In the genomic region with DNA sequence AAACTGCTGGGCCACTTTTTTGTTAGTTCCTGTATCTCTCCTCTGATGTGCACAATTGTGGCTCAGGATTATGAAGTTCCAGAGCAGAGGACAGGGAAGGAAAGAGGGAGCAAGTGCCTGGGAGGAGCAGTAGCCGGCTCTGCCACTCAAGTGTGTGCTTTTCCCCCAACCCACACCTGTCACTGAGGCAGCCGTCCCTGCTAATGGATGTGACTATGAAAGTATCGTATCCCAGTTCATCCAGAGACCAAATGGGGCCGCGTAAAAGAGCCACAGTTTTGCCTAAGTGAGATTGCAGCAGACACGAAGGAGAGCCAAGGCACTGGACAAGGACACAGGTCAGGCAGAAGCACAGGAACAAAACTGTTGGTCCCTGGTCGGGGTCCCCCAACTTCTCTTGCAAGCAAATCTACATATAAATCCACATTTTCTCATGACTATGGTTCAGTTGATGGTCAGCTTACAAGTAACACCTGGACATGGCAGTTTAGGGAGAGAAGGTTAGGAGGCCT, we compare ENCODE assay signal across 15 cellular contexts.
"Had no signal": no experiment of that assay in that cellular context is flagged by ENCODE, and none has a peak within 500 bp of the region (broad histone marks: within the 10 kb centered on the region; RNA-seq: fewer than 3 reads in every experiment).

No MANE protein-coding gene starts in this region.

- H3K27ac Mint-ChIP-seq: stimulated activated memory B cell treated with anti-CD40 and anti-IgM and Interleukin-4, amounts not matched to agents 10 μg/mL and 1 μg/mL and 100 μg/mL, for 72 hours; stimulated activated naive CD8-positive, alpha-beta T cell treated with anti-CD3 and anti-CD28 coated beads, Interleukin-15, Interleukin-2, amounts not matched to agents 100 ng/mL and 50 ng/mL, for 24 hours had no signal

- H3K4me1 Mint-ChIP-seq: stimulated activated memory B cell treated with anti-CD40 and anti-IgM and Interleukin-4, amounts not matched to agents 10 μg/mL and 1 μg/mL and 100 μg/mL, for 72 hours had no signal

- DNase-seq: cerebellar nuclear complex; effector CD4-positive, alpha-beta T cell; gastrocnemius medialis; heart right ventricle; hypothalamus; kidney glomerular epithelial cell; psoas muscle; retina; right lobe of liver; stimulated activated CD4-positive, alpha-beta T cell treated with anti-CD3 and anti-CD28 coated beads, Interleukin-4, amount 100 ng/mL, for 1 hour had no signal

- ATAC-seq: esophagus mucosa, gastrocnemius medialis, heart right ventricle, psoas muscle, right lobe of liver had no signal

- H3K4me3 Mint-ChIP-seq: nephron; stimulated activated memory B cell treated with anti-CD40 and anti-IgM and Interleukin-4, amounts not matched to agents 10 μg/mL and 1 μg/mL and 100 μg/mL, for 72 hours; stimulated activated naive CD8-positive, alpha-beta T cell treated with anti-CD3 and anti-CD28 coated beads, Interleukin-15, Interleukin-2, amounts not matched to agents 100 ng/mL and 50 ng/mL, for 24 hours had no signal

- H3K9me3 ChIP-seq: gastrocnemius medialis, psoas muscle, right lobe of liver, tibial nerve had no signal

- H3K36me3 ChIP-seq: gastrocnemius medialis, heart right ventricle, right lobe of liver, tibial nerve had no signal

- H3K27me3 ChIP-seq: gastrocnemius medialis, heart right ventricle, right lobe of liver, tibial nerve had no signal

- H3K27me3 Mint-ChIP-seq: stimulated activated naive CD8-positive, alpha-beta T cell treated with anti-CD3 and anti-CD28 coated beads, Interleukin-15, Interleukin-2, amounts not matched to agents 100 ng/mL and 50 ng/mL, for 24 hours had no signal

- H3K36me3 Mint-ChIP-seq: stimulated activated memory B cell treated with anti-CD40 and anti-IgM and Interleukin-4, amounts not matched to agents 10 μg/mL and 1 μg/mL and 100 μg/mL, for 72 hours had no signal

- H3K4me3 ChIP-seq: gastrocnemius medialis, heart right ventricle, psoas muscle, right lobe of liver, tibial nerve had no signal

- H3K27ac ChIP-seq: psoas muscle had no signal

- H3K9me3 Mint-ChIP-seq: nephron; stimulated activated memory B cell treated with anti-CD40 and anti-IgM and Interleukin-4, amounts not matched to agents 10 μg/mL and 1 μg/mL and 100 μg/mL, for 72 hours; stimulated activated naive CD8-positive, alpha-beta T cell treated with anti-CD3 and anti-CD28 coated beads, Interleukin-15, Interleukin-2, amounts not matched to agents 100 ng/mL and 50 ng/mL, for 24 hours had no signal
